In the genomic region with DNA sequence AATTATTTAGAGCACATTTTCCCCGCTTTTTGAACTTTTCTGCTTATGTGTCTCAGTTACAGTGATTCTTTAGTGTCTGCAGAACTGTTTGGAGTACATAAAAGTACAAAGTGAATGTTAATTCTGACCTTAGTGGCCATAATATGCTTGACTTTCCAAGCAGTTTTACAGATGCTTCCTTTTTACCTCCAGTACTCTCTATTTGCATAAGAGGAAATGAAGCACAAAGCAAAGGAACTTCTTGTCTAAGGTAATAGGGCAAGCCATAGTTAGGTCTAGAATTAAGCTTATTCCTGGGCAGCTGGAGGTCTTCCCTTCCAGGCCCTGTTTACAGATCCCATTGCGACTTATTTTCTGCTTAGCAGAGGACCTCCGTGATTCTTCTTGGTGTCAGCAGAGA, we compare ENCODE assay signal across 1 cellular context.
TF ChIP-seq lines count a peak whose summit lies in the region.

No MANE protein-coding gene starts in this region.

TF ChIP-seq in K562, 482 proteins besides CTCF, POLR2A, EP300 and RAD21:
- TF ChIP-seq MAFG (tag; conservative IDR thresholded peaks at IDR 0.05): no peak
- TF ChIP-seq SRSF3 (IDR thresholded peaks at IDR 0.05; ENCODE audit: insufficient read depth, low read length): no peak
- TF ChIP-seq, protein P1, sequence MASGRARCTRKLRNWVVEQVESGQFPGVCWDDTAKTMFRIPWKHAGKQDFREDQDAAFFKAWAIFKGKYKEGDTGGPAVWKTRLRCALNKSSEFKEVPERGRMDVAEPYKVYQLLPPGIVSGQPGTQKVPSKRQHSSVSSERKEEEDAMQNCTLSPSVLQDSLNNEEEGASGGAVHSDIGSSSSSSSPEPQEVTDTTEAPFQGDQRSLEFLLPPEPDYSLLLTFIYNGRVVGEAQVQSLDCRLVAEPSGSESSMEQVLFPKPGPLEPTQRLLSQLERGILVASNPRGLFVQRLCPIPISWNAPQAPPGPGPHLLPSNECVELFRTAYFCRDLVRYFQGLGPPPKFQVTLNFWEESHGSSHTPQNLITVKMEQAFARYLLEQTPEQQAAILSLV (tag; IDR thresholded peaks at IDR 0.05): no peak
- TF ChIP-seq SMAD4 (CRISPR knock-in tag; conservative IDR thresholded peaks at IDR 0.05): no peak
- no peak for TF ChIP-seq ZBTB17 (CRISPR knock-in tag; IDR thresholded peaks at IDR 0.05)
- TF ChIP-seq, protein P2, sequence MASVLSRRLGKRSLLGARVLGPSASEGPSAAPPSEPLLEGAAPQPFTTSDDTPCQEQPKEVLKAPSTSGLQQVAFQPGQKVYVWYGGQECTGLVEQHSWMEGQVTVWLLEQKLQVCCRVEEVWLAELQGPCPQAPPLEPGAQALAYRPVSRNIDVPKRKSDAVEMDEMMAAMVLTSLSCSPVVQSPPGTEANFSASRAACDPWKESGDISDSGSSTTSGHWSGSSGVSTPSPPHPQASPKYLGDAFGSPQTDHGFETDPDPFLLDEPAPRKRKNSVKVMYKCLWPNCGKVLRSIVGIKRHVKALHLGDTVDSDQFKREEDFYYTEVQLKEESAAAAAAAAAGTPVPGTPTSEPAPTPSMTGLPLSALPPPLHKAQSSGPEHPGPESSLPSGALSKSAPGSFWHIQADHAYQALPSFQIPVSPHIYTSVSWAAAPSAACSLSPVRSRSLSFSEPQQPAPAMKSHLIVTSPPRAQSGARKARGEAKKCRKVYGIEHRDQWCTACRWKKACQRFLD (CRISPR knock-in tag; IDR thresholded peaks at IDR 0.05): no peak
- TF ChIP-seq ZNF699 (CRISPR knock-in tag; IDR thresholded peaks at IDR 0.05; ENCODE audit: insufficient replicate concordance): no peak
- no peak for TF ChIP-seq CBX5 (IDR thresholded peaks at IDR 0.05; ENCODE audit: borderline replicate concordance, low read depth)
- no peak for TF ChIP-seq ZNF431 (CRISPR knock-in tag; IDR thresholded peaks at IDR 0.05)
- TF ChIP-seq ZC3H11A (IDR thresholded peaks at IDR 0.05; ENCODE audit: low read depth, low read length): no peak
- no peak for TF ChIP-seq HNRNPL (IDR thresholded peaks at IDR 0.05; ENCODE audit: low read depth, low read length)
